1 cellular context compared by ENCODE assay signal in genomic region chr6:6968731-6969552, GRCh38.
A peak's percentile ranks its signal among the peaks of the same experiment; 100 is the strongest.
TF ChIP-seq lines count a peak whose summit lies in the region.

No MANE protein-coding gene starts in this region.

TF ChIP-seq in K562, 482 proteins besides CTCF, POLR2A, EP300 and RAD21 (continued from another document and continues in another):
- no peak for TF ChIP-seq NR0B1 (IDR thresholded peaks at IDR 0.05; ENCODE audit: partially characterized antibody)
- TF ChIP-seq HNRNPH1 (optimal IDR thresholded peaks at IDR 0.05; ENCODE audit: low read depth, low read length) = no peak
- no peak for TF ChIP-seq U2AF2 (optimal IDR thresholded peaks at IDR 0.05; ENCODE audit: low read depth, low read length)
- TF ChIP-seq ZC3H11A (IDR thresholded peaks at IDR 0.05; ENCODE audit: low read depth, low read length) = no peak
- TF ChIP-seq ZNF311 (CRISPR knock-in tag; IDR thresholded peaks at IDR 0.05) = no peak
- peak; percentile 94 for TF ChIP-seq TFAP4 (CRISPR knock-in tag; IDR thresholded peaks at IDR 0.05; ENCODE audit: borderline replicate concordance)
- TF ChIP-seq CBX3 (IDR thresholded peaks at IDR 0.05; ENCODE audit: borderline replicate concordance in 1 of 2, low read length in 2 of 2) = no peak; a peak in 1 of 3 replicates
- TF ChIP-seq SIN3A (IDR thresholded peaks at IDR 0.05; ENCODE audit: borderline replicate concordance in 2 of 2, control insufficient read depth in 1 of 2, low read depth in 2 of 2, low read length in 2 of 2) = no peak
- TF ChIP-seq HMGXB4 (CRISPR knock-in tag; IDR thresholded peaks at IDR 0.05) = no peak
- TF ChIP-seq ZC3H8 (IDR thresholded peaks at IDR 0.05) = peak; percentile 81; the same call in 1 of the 2 replicates
- peak; percentile 67; the same call in 1 of the 2 replicates for TF ChIP-seq ZBTB7A (IDR thresholded peaks at IDR 0.05; ENCODE audit: borderline replicate concordance, control insufficient read depth, low read depth, low read length)
- no peak for TF ChIP-seq BCL6 (CRISPR knock-in tag; IDR thresholded peaks at IDR 0.05)
- TF ChIP-seq MTF1 (CRISPR knock-in tag; IDR thresholded peaks at IDR 0.05; ENCODE audit: borderline replicate concordance) = no peak
- TF ChIP-seq CSDE1 (IDR thresholded peaks at IDR 0.05) = no peak
- TF ChIP-seq SNAPC5 (CRISPR knock-in tag; IDR thresholded peaks at IDR 0.05) = no peak
- TF ChIP-seq ZNF764 (CRISPR knock-in tag; IDR thresholded peaks at IDR 0.05; ENCODE audit: low read depth) = no peak
- TF ChIP-seq EZH2 (IDR thresholded peaks at IDR 0.05; ENCODE audit: borderline replicate concordance, low read depth, low read length) = no peak
- TF ChIP-seq FOXP1 (CRISPR knock-in tag; IDR thresholded peaks at IDR 0.05) = no peak
- TF ChIP-seq NR2C1 (IDR thresholded peaks at IDR 0.05) = peak; percentile 59
- TF ChIP-seq NR2C1 (tag; IDR thresholded peaks at IDR 0.05) = peak; percentile 72
- TF ChIP-seq ESRRB (CRISPR knock-in tag; IDR thresholded peaks at IDR 0.05; ENCODE audit: borderline replicate concordance) = no peak
- TF ChIP-seq CREBBP (IDR thresholded peaks at IDR 0.05; ENCODE audit: low read depth, low read length) = no peak
- no peak for TF ChIP-seq MCM2 (IDR thresholded peaks at IDR 0.05; ENCODE audit: low read depth)
- TF ChIP-seq HMG20A (CRISPR knock-in tag; conservative IDR thresholded peaks at IDR 0.05) = no peak
- TF ChIP-seq FOXO4 (CRISPR knock-in tag; IDR thresholded peaks at IDR 0.05) = no peak
- TF ChIP-seq STAT5A (IDR thresholded peaks at IDR 0.05; ENCODE audit: borderline replicate concordance, low read length) = peak; percentile 57; the same call in 1 of the 2 replicates
- no peak for TF ChIP-seq MBD1 (CRISPR knock-in tag; IDR thresholded peaks at IDR 0.05)
- TF ChIP-seq ZFP36 (IDR thresholded peaks at IDR 0.05; ENCODE audit: low read depth, low read length, partially characterized antibody) = no peak
- TF ChIP-seq TRIM24 (IDR thresholded peaks at IDR 0.05) = peak; percentile 46 to 81; a peak in 3 of 4 replicates
- no peak for TF ChIP-seq ZNF511 (CRISPR knock-in tag; IDR thresholded peaks at IDR 0.05)
- no peak for TF ChIP-seq ZNF280A (IDR thresholded peaks at IDR 0.05; ENCODE audit: low read depth, partially characterized antibody)
- TF ChIP-seq MCM3 (IDR thresholded peaks at IDR 0.05) = no peak
- TF ChIP-seq ZBTB12 (CRISPR knock-in tag; IDR thresholded peaks at IDR 0.05) = no peak
- TF ChIP-seq CHAMP1 (IDR thresholded peaks at IDR 0.05) = 0 out of 2 replicates have a peak, but pooled peaks have one; percentile 46
- no peak for TF ChIP-seq ZNF347 (CRISPR knock-in tag; IDR thresholded peaks at IDR 0.05; ENCODE audit: low read depth)
- TF ChIP-seq SAP30 (IDR thresholded peaks at IDR 0.05; ENCODE audit: borderline replicate concordance, insufficient read depth, low read depth, low read length, poor library complexity, severe bottlenecking) = no peak
- no peak for TF ChIP-seq POLR2H (tag; IDR thresholded peaks at IDR 0.05; ENCODE audit: low read depth)
- peak; percentile 32; the same call in 1 of the 2 replicates for TF ChIP-seq NFRKB (IDR thresholded peaks at IDR 0.05; ENCODE audit: low read depth)
- peak in 1 of 2 experiments; percentile 53; a peak in 1 of 4 replicates for TF ChIP-seq HDAC1 (IDR thresholded peaks at IDR 0.05)
- no peak for TF ChIP-seq PATZ1 (CRISPR knock-in tag; IDR thresholded peaks at IDR 0.05; ENCODE audit: borderline replicate concordance)
- TF ChIP-seq ZHX1 (conservative IDR thresholded peaks at IDR 0.05; ENCODE audit: low read length) = no peak
